Comparison of ENCODE assay signal across 9 cellular contexts in the genomic region with DNA sequence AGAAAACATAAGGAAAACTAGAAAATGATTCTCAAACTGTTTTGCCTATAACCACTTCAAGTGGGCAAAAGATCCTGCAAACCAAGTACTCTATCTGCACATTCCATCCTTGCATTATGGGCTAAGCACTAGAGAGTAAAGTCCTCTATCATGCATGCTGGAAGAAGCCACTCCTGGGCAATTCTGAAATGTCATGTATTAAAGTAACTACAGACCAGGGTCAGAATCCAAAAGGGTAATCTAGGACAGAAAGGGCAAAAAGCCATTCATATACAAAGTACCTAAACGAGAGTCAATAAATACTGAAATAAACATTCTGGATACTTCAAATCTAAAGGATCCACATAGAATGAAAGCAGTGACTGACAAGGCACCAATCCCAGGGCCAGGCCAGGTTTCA. TPM values are rescaled to one million over a fixed set of nuclear protein-coding genes. Genes with fewer than 3 reads are reported as not detected.
DNase-seq lines count a peak whose midpoint lies in the region; ATAC-seq lines count a peak whose summit lies in the region.
"Had no signal": no experiment of that assay in that cellular context is flagged by ENCODE, and none has a peak within 500 bp of the region (broad histone marks: within the 10 kb centered on the region; RNA-seq: fewer than 3 reads in every experiment).

No MANE protein-coding gene starts in this region.

- ATAC-seq in naive B cell (ENCODE audit: low read depth in 2 of 2) (no peak), HG03342 (IDR thresholded peaks at IDR 0.05; ENCODE audit: unreplicated experiment) (no peak), HG02571 (IDR thresholded peaks at IDR 0.05; ENCODE audit: unreplicated experiment) (no peak), GM18502 (IDR thresholded peaks at IDR 0.05; ENCODE audit: poor library complexity, unreplicated experiment) (no peak)

- H3K36me3 Mint-ChIP-seq in dendritic cell treated with granulocyte-macrophage colony-stimulating factor and Interleukin-4, amounts not matched to agents 40 ng/mL and 50 ng/mL, for 4 days (ENCODE audit: low read depth), result peaks cover 32% of the 10 kb centered on the region
- peaks cover 4 to 5% of the 10 kb centered on the region in 2 donors for H3K36me3 Mint-ChIP-seq in naive B cell

- peaks cover 22% of the 10 kb centered on the region for H3K4me1 Mint-ChIP-seq in dendritic cell treated with granulocyte-macrophage colony-stimulating factor and Interleukin-4, amounts not matched to agents 40 ng/mL and 50 ng/mL, for 4 days (ENCODE audit: low read depth)
- H3K4me1 Mint-ChIP-seq in naive B cell, result peaks cover 3 to 20% (median 12%) of the 10 kb centered on the region in 3 donors

- peak overlapping the region; percentile 96 for H3K4me3 ChIP-seq in ACC112 (ENCODE audit: low read depth, low read length)
- peak overlapping the region; percentile 77 for H3K4me3 ChIP-seq in Jurkat, Clone E6-1 (ENCODE audit: low read length)

- peak overlapping the region; percentile 80 for H3K27ac ChIP-seq in ACC112 (ENCODE audit: low read depth, low read length)

- no peak for DNase-seq in Jurkat, Clone E6-1 (ENCODE audit: low read depth, low spot score)
- DNase-seq in naive B cell, result no peak
- DNase-seq in NCI-H82 (lab: John Stamatoyannopoulos, UW), result no peak
- DNase-seq: foreskin keratinocyte had no signal

- peak overlapping the region; percentile 94 for H3K27ac Mint-ChIP-seq in dendritic cell treated with granulocyte-macrophage colony-stimulating factor and Interleukin-4, amounts not matched to agents 40 ng/mL and 50 ng/mL, for 4 days
- H3K27ac Mint-ChIP-seq in naive B cell, result peak overlapping the region in 5 of 6 donors; percentile 85 to 98 (median 96)

- intact Hi-C loops in dendritic cell treated with granulocyte-macrophage colony-stimulating factor and Interleukin-4, amounts not matched to agents 40 ng/mL and 50 ng/mL, for 4 days (cut with micrococcal nuclease), result no loop called here

- H3K4me3 Mint-ChIP-seq in dendritic cell treated with granulocyte-macrophage colony-stimulating factor and Interleukin-4, amounts not matched to agents 40 ng/mL and 50 ng/mL, for 4 days, result peak overlapping the region; percentile 99
- peak overlapping the region; percentile 90 to 98 (median 95) for H3K4me3 Mint-ChIP-seq in naive B cell

- H3K27me3 Mint-ChIP-seq in dendritic cell treated with granulocyte-macrophage colony-stimulating factor and Interleukin-4, amounts not matched to agents 40 ng/mL and 50 ng/mL, for 4 days, result no peaks in the 10 kb centered on the region
- peaks cover 0 to 12% (median 0%) of the 10 kb centered on the region in 3 donors for H3K27me3 Mint-ChIP-seq in naive B cell

- peaks cover 5% of the 10 kb centered on the region for H3K4me1 ChIP-seq in ACC112 (ENCODE audit: control insufficient read depth, insufficient read depth, low read length, unreplicated experiment)
- H3K4me1 ChIP-seq: foreskin keratinocyte had no signal

- no peaks in the 10 kb centered on the region for H3K9me3 Mint-ChIP-seq in dendritic cell treated with granulocyte-macrophage colony-stimulating factor and Interleukin-4, amounts not matched to agents 40 ng/mL and 50 ng/mL, for 4 days
- H3K9me3 Mint-ChIP-seq in naive B cell, result peaks cover 0 to 2% (median 0%) of the 10 kb centered on the region in 7 donors

- H2AFZ ChIP-seq in ACC112 (ENCODE audit: low read length, unreplicated experiment), result no peak overlapping the region

- peaks cover 30% of the 10 kb centered on the region for H3K79me2 ChIP-seq in ACC112 (ENCODE audit: control insufficient read depth, insufficient read depth, low read length, unreplicated experiment)

- no peaks in the 10 kb centered on the region for H3K27me3 ChIP-seq in ACC112 (ENCODE audit: insufficient read depth, low read length)
- H3K27me3 ChIP-seq: foreskin keratinocyte had no signal

- no peaks in the 10 kb centered on the region for H3K36me3 ChIP-seq in ACC112 (ENCODE audit: insufficient read depth, low read length)

RNA-seq across cellular contexts. Expression of gene SNX12, which starts 1.1 kb away (rescaled TPM):
- polyA plus RNA-seq in Jurkat, Clone E6-1 (2012; ENCODE audit: insufficient read depth, insufficient read length), result 36.7 TPM
- polyA plus RNA-seq in naive B cell (ENCODE audit: low read depth in 6 of 6), result 1 to 10 TPM in 5 of 6 donors, under 1 TPM in 1; 0.86 to 7.6 (median 3.3) TPM

RNA-seq across cellular contexts. Expression of gene FOXO4, which starts 28.6 kb away (rescaled TPM):
- 6.3 TPM for polyA plus RNA-seq in Jurkat, Clone E6-1 (2012; ENCODE audit: insufficient read depth, insufficient read length)
- 1 to 10 TPM; 1.1 to 3.7 (median 2.2) TPM for polyA plus RNA-seq in naive B cell (ENCODE audit: low read depth in 6 of 6)

RNA-seq across cellular contexts. Expression of gene CXorf65, which starts 39.5 kb away (rescaled TPM):
- 14.7 TPM for polyA plus RNA-seq in Jurkat, Clone E6-1 (2012; ENCODE audit: insufficient read depth, insufficient read length)
- 1 to 10 TPM in 5 of 6 donors, under 1 TPM in 1; 0.46 to 6.2 (median 2.0) TPM for polyA plus RNA-seq in naive B cell (ENCODE audit: low read depth in 6 of 6)
- polyA plus RNA-seq: foreskin keratinocyte had no signal

RNA-seq across cellular contexts. Expression of gene IL2RG, which starts 44.3 kb away (rescaled TPM):
- 474 TPM for polyA plus RNA-seq in Jurkat, Clone E6-1 (2012; ENCODE audit: insufficient read depth, insufficient read length)
- polyA plus RNA-seq in naive B cell (ENCODE audit: low read depth in 6 of 6), result 1,000 to 10,000 TPM in 1 of 6 donors, 100 to 1,000 TPM in 5; 789 to 1,133 (median 826) TPM

RNA-seq across cellular contexts. Expression of gene MED12, which starts 51.3 kb away (rescaled TPM):
- polyA plus RNA-seq in Jurkat, Clone E6-1 (2012; ENCODE audit: insufficient read depth, insufficient read length), result 24.3 TPM
- 10 to 100 TPM in 2 of 6 donors, 1 to 10 TPM in 4; 7.2 to 20.3 (median 9.0) TPM for polyA plus RNA-seq in naive B cell (ENCODE audit: low read depth in 6 of 6)
